In genomic region chr19:55339225-55340143, GRCh38 we compare ENCODE assay signal across 8 cellular contexts. TPM values are rescaled to one million over a fixed set of nuclear protein-coding genes. Genes with fewer than 3 reads are reported as not detected.
DNase-seq lines count a peak whose midpoint lies in the region; ATAC-seq, FAIRE-seq and TF ChIP-seq lines count a peak whose summit lies in the region.

Gene KMT5C, plus strand, starts transcription at chr19:55339876. Its CDS starts 2,061 bp downstream, at chr19:55341937.

- DNase-seq in ELF-1 (ENCODE audit: low read depth, low spot score) (peak; percentile 100), H54 (ENCODE audit: insufficient read length, low spot score) (peak; percentile 100), fibroblast of peridontal ligament (ENCODE audit: extremely low read depth) (peak; percentile 100), natural killer cell (peak; percentile 100)
- DNase-seq in activated T-helper 9 cell treated with anti-CD3 and anti-CD28 coated beads, Interleukin-2, amount 50 U/mL, for 16 hours (ENCODE audit: low read depth) = peak; percentile 100
- DNase-seq in stimulated activated naive CD4-positive, alpha-beta T cell treated with Interleukin-2 at 50 U/mL for 16 hours (lab: John Stamatoyannopoulos, UW) = peak; percentile 100

- H3K9me2 ChIP-seq in Loucy (replicated peaks; ENCODE audit: low read depth, low read length) = no peaks in the 10 kb centered on the region

- H3K9me3 ChIP-seq in Loucy (ENCODE audit: insufficient read depth, low read depth, low read length) = no peaks in the 10 kb centered on the region

- TF ChIP-seq POLR2A in H54 (IDR thresholded peaks at IDR 0.05; ENCODE audit: low read depth, low read length) (peak; percentile 92), Raji (IDR thresholded peaks at IDR 0.05; ENCODE audit: insufficient read depth, low read depth, low read length) (peak; percentile 67)

- TF ChIP-seq CTCF in Loucy (conservative IDR thresholded peaks at IDR 0.05; ENCODE audit: low read length) (no peak), natural killer cell (IDR thresholded peaks at IDR 0.05) (no peak)

- peak within 1 kb of the TSS; percentile 99 for H3K4me3 ChIP-seq in Loucy (ENCODE audit: low read length, poor library complexity, severe bottlenecking)

- intact Hi-C loops in natural killer cell (cut with micrococcal nuclease) = loop anchor here (1.0 to 2.0 kb wide), 4 partner anchors 39 to 81 kb away; partner anchors contain the start of genes PPP6R1 and RPL28

- H3K36me3 ChIP-seq in Loucy (ENCODE audit: insufficient read depth, low read length) = no peaks in the 10 kb centered on the region

- H3K79me2 ChIP-seq in Loucy (ENCODE audit: insufficient read depth, low read length) = peaks cover 29% of the 10 kb centered on the region

- H3K4me2 ChIP-seq in Loucy (ENCODE audit: low read depth, low read length, poor library complexity, severe bottlenecking) = peak within 1 kb of the TSS; percentile 95

- H3K9me3 Mint-ChIP-seq in natural killer cell = no peaks in the 10 kb centered on the region

- peaks cover 29% of the 10 kb centered on the region for H3K4me1 ChIP-seq in Loucy (ENCODE audit: insufficient read depth, low read length, poor library complexity, severe bottlenecking)

- no peaks in the 10 kb centered on the region for H3K36me3 Mint-ChIP-seq in natural killer cell

- peaks cover 18 to 33% of the 10 kb centered on the region in 2 donors for H3K4me1 Mint-ChIP-seq in natural killer cell

- no peaks in the 10 kb centered on the region for H3K27me3 ChIP-seq in Loucy (ENCODE audit: insufficient read depth, low read length, poor library complexity, severe bottlenecking)

- FAIRE-seq in H54 (lab: Jason Lieb, UNC) = peak; percentile 77

- peaks cover 25% of the 10 kb centered on the region for H4K20me1 ChIP-seq in Loucy (ENCODE audit: insufficient read depth, low read length, poor library complexity, severe bottlenecking)

- peak; percentile 67 to 88 (median 76) for ATAC-seq in natural killer cell

- no peaks in the 10 kb centered on the region for H3F3A ChIP-seq in Loucy (ENCODE audit: low read depth)

- peak within 1 kb of the TSS; percentile 94 for H3K4me3 Mint-ChIP-seq in natural killer cell

- peak within 1 kb of the TSS; percentile 96 to 99 for H3K27ac Mint-ChIP-seq in natural killer cell

- H3K9ac ChIP-seq in Loucy (ENCODE audit: low read depth, low read length, poor library complexity, severe bottlenecking) = peak within 1 kb of the TSS; percentile 99

- peaks cover 0 to 9% of the 10 kb centered on the region in 2 donors for H3K27me3 Mint-ChIP-seq in natural killer cell (ENCODE audit: low read depth in 2 of 2)

- peak within 1 kb of the TSS; percentile 81 for H2AFZ ChIP-seq in Loucy (ENCODE audit: low read length)

RNA-seq across cellular contexts. Expression of gene KMT5C, which starts in this region (rescaled TPM):
- 100 to 1,000 TPM in 1 of 3 donors, 10 to 100 TPM in 2; 44.5 to 147 (median 46.8) TPM for total RNA-seq in natural killer cell

Comparison
In these comparisons a context has a peak if more than half of its experiments do, and no peak if none do; other contexts are left out.
1. Peak in every context shown above with its lines: DNase-seq, ATAC-seq and H3K4me3 ChIP-seq.